In genomic region chr21:25960423-25960822, GRCh38 we compare ENCODE assay signal across 14 cellular contexts.
DNase-seq lines count a peak whose midpoint lies in the region; ATAC-seq, FAIRE-seq and TF ChIP-seq lines count a peak whose summit lies in the region.
"Had no signal": no experiment of that assay in that cellular context is flagged by ENCODE, and none has a peak within 500 bp of the region (broad histone marks: within the 10 kb centered on the region; RNA-seq: fewer than 3 reads in every experiment).

No MANE protein-coding gene starts in this region.

- H3K9ac ChIP-seq in BLaER1 treated with 17β-estradiol and CSF1 and Interleukin-3, amounts not matched to agents 10 nM and 100 nM, result peak overlapping the region in 1 of 11 experiments; percentile 21; a peak in 1 of 22 replicates

- peaks cover 0 to 6% of the 10 kb centered on the region in 2 donors for H3K36me3 Mint-ChIP-seq in naive B cell

- intact Hi-C loops in posterior vena cava (cut with DNase I), result loop anchor here in 1 of 2 donors (2.0 kb wide), 1 partner anchor 58 kb away; no protein-coding TSS in a partner anchor

- H3K4me1 ChIP-seq in BLaER1 treated with 17β-estradiol and CSF1 and Interleukin-3, amounts not matched to agents 10 nM and 100 nM, result peaks cover 9 to 40% (median 27%) of the 10 kb centered on the region in 10 experiments; a peak in 19 of 20 replicates
- H3K4me1 ChIP-seq: sigmoid colon had no signal

- no peaks in the 10 kb centered on the region for H3K27me3 Mint-ChIP-seq in naive B cell
- H3K27me3 Mint-ChIP-seq: activated naive CD4-positive, alpha-beta T cell treated with anti-CD3 and anti-CD28 coated beads, Interleukin-2, amount 50 U/mL, for 24 hours had no signal

- H3K27ac Mint-ChIP-seq in naive B cell, result peak overlapping the region; percentile 55 to 92 (median 73)
- H3K27ac Mint-ChIP-seq: activated naive CD4-positive, alpha-beta T cell treated with anti-CD3 and anti-CD28 coated beads, Interleukin-2, amount 50 U/mL, for 24 hours had no signal

- H3K4me3 Mint-ChIP-seq in naive B cell, result peak overlapping the region in 6 of 8 donors; percentile 25 to 87 (median 52)
- H3K4me3 Mint-ChIP-seq: activated naive CD4-positive, alpha-beta T cell treated with anti-CD3 and anti-CD28 coated beads, Interleukin-2, amount 50 U/mL, for 24 hours had no signal

- no peak overlapping the region for H3K4me3 ChIP-seq in BLaER1 treated with 17β-estradiol and CSF1 and Interleukin-3, amounts not matched to agents 10 nM and 100 nM
- no peak overlapping the region for H3K4me3 ChIP-seq in fibroblast of villous mesenchyme (ENCODE audit: low read depth, low read length)
- H3K4me3 ChIP-seq: sigmoid colon had no signal

- DNase-seq in NCI-H2171 (lab: John Stamatoyannopoulos, UW), result peak; percentile 6
- peak; percentile 48 for DNase-seq in fibroblast of villous mesenchyme (ENCODE audit: low read depth)
- no peak for DNase-seq in naive B cell
- no peak for DNase-seq in posterior vena cava (ENCODE audit: low spot score)
- no peak for DNase-seq in RCC 7860 (ENCODE audit: low spot score)
- no peak for DNase-seq in caudate nucleus (lab: John Stamatoyannopoulos, UW)
- DNase-seq: NCI-H187 treated with DMSO at 0.1 percent for 48 hours; NCI-H510A treated with DMSO at 0.1 percent for 48 hours; PC-3; sigmoid colon; stimulated activated CD4-positive, alpha-beta T cell treated with anti-CD3 and anti-CD28 coated beads, Interleukin-2, amount 100 ng/mL, for 24 hours had no signal

- no peaks in the 10 kb centered on the region for H3K27me3 ChIP-seq in BLaER1 treated with 17β-estradiol and CSF1 and Interleukin-3, amounts not matched to agents 10 nM and 100 nM
- H3K27me3 ChIP-seq: sigmoid colon had no signal

- no peaks in the 10 kb centered on the region for H3K9me3 Mint-ChIP-seq in naive B cell
- H3K9me3 Mint-ChIP-seq: activated naive CD4-positive, alpha-beta T cell treated with anti-CD3 and anti-CD28 coated beads, Interleukin-2, amount 50 U/mL, for 24 hours had no signal

- peaks cover 39 to 84% (median 64%) of the 10 kb centered on the region in 11 experiments for H3K36me3 ChIP-seq in BLaER1 treated with 17β-estradiol and CSF1 and Interleukin-3, amounts not matched to agents 10 nM and 100 nM

- H3K4me1 Mint-ChIP-seq in naive B cell, result peaks cover 13 to 32% (median 15%) of the 10 kb centered on the region in 3 donors
- H3K4me1 Mint-ChIP-seq: activated naive CD4-positive, alpha-beta T cell treated with anti-CD3 and anti-CD28 coated beads, Interleukin-2, amount 50 U/mL, for 24 hours had no signal

- H3K27ac ChIP-seq in BLaER1 treated with 17β-estradiol and CSF1 and Interleukin-3, amounts not matched to agents 10 nM and 100 nM, result peak overlapping the region in 6 of 11 experiments; percentile 27 to 63 (median 48); a peak in 10 of 22 replicates
- H3K27ac ChIP-seq in caudate nucleus (ENCODE audit: low read depth, low read length), result no peak overlapping the region
- H3K27ac ChIP-seq: sigmoid colon had no signal

- no peaks in the 10 kb centered on the region for H4K20me1 ChIP-seq in BLaER1 treated with 17β-estradiol and CSF1 and Interleukin-3, amounts not matched to agents 10 nM and 100 nM

- ATAC-seq in naive B cell (ENCODE audit: low read depth in 2 of 2), result no peak
- ATAC-seq: PC-3 had no signal

- H3K4me2 ChIP-seq in BLaER1 treated with 17β-estradiol and CSF1 and Interleukin-3, amounts not matched to agents 10 nM and 100 nM, result peak overlapping the region in 6 of 11 experiments; percentile 49 to 76 (median 68); a peak in 12 of 22 replicates

- no peak for FAIRE-seq in RCC 7860 (lab: Jason Lieb, UNC)
- FAIRE-seq: G401.6 had no signal

- H3K9me3 ChIP-seq in BLaER1 treated with 17β-estradiol and CSF1 and Interleukin-3, amounts not matched to agents 10 nM and 100 nM (replicated peaks in 1 of 11), result no peaks in the 10 kb centered on the region
- H3K9me3 ChIP-seq: sigmoid colon had no signal

- TF ChIP-seq CTCF in fibroblast of villous mesenchyme (IDR thresholded peaks at IDR 0.05; ENCODE audit: insufficient read depth, low read depth, low read length), result no peak

Comparison
In these comparisons a context has a peak if more than half of its experiments do, and no peak if none do; other contexts are left out.
1. DNase-seq: peak in NCI-H2171 (single experiment) and fibroblast of villous mesenchyme (single experiment); none in naive B cell (single experiment), posterior vena cava (single experiment), RCC 7860 (single experiment) and caudate nucleus (0 of 61).